Comparison of ENCODE assay signal across 1 cellular context in the genomic region with DNA sequence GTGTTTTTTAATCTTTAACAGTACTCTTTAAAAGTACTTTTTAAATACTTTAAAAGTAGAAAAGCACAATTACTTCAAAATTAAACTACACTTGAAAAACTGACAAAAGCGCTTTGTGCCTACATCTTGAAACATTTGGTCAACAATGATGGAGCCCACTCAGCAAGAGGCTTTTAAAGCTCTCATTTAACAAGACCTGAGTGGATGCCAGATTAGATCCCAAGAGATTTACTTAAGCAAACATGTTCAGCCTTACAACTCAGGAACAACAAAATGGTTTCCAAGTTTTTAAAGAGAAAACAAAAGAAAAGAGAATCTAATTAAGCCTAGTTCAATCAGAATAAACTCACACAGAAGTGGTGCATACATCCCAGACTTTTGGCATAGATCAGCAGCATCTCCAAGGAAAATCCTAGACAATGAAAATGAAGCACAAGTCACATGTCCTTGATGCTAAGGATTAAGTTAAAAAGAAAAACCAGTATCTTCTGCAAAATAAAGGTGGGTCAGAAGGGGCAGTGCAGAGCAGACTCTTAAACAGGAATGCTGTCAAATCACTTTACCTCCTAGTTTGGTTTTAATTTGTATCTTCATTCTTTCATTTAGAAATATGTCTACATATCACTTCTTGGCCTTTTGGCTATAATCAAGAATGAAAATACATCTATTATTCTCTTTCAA.
TF ChIP-seq lines count a peak whose summit lies in the region.

No MANE protein-coding gene starts in this region.

TF ChIP-seq in GM23338, 12 proteins besides CTCF, POLR2A, EP300 and RAD21 (continued from another document):
- TF ChIP-seq ZNF462 (CRISPR knock-in tag; IDR thresholded peaks at IDR 0.05): no peak
- TF ChIP-seq REST (IDR thresholded peaks at IDR 0.05; ENCODE audit: unreplicated experiment): no peak
- TF ChIP-seq, protein P1, sequence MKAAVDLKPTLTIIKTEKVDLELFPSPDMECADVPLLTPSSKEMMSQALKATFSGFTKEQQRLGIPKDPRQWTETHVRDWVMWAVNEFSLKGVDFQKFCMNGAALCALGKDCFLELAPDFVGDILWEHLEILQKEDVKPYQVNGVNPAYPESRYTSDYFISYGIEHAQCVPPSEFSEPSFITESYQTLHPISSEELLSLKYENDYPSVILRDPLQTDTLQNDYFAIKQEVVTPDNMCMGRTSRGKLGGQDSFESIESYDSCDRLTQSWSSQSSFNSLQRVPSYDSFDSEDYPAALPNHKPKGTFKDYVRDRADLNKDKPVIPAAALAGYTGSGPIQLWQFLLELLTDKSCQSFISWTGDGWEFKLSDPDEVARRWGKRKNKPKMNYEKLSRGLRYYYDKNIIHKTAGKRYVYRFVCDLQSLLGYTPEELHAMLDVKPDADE (IDR thresholded peaks at IDR 0.05): no peak
- no peak for TF ChIP-seq EZH2phosphoT487 (IDR thresholded peaks at IDR 0.05; ENCODE audit: unreplicated experiment)
TF ChIP-seq in GM23338: peak in this region for 0.
